ENCODE assay signal across 18 cellular contexts in the genomic region with DNA sequence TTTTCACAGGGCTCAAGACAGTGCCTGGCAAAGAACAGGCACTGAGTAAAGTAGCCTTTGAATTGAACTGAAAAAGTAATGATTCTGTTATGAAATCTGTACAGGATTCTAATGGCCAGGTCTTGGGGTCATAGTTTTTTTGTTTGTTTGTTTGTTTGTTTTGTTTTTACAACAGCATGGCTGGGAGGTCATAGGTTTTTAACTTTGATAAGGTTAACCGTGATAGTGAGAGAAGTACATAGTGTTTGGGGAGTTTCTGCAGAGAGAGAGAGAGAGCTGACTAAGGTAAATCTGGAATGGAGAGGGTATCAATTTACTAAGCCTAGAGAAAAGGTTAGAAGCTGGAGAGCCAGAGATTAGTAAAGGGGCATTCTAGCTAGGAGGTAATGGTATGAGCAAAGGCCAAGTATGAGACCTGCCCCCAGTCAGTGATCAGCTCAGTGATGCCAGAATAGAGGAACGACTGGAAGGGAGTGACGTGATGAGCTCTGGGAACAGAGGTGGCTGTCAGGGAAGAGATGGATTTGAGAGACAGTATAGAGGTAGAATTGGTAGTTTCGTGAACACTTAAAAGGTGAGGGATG. TPM values are rescaled to one million over a fixed set of nuclear protein-coding genes. Genes with fewer than 3 reads are reported as not detected.
DNase-seq lines count a peak whose midpoint lies in the region; ATAC-seq, FAIRE-seq and TF ChIP-seq lines count a peak whose summit lies in the region.
"Had no signal": no experiment of that assay in that cellular context is flagged by ENCODE, and none has a peak within 500 bp of the region (broad histone marks: within the 10 kb centered on the region; RNA-seq: fewer than 3 reads in every experiment).

No MANE protein-coding gene starts in this region.

- peaks cover 10 to 56% (median 46%) of the 10 kb centered on the region in 4 donors for H3K4me1 ChIP-seq in liver (ENCODE audit: control insufficient read depth in 4 of 4, insufficient read depth in 4 of 4, low read length in 3 of 4)
- H3K4me1 ChIP-seq in HepG2 (ENCODE audit: insufficient read depth, low read length), result peaks cover under 1% of the 10 kb centered on the region; the same call in 1 of the 2 replicates
- peaks cover 0 to 62% (median 7%) of the 10 kb centered on the region in 4 donors for H3K4me1 ChIP-seq in right lobe of liver
- no peaks in the 10 kb centered on the region for H3K4me1 ChIP-seq in thymus (ENCODE audit: control insufficient read depth, insufficient read depth, low read length)
- H3K4me1 ChIP-seq: HAP-1 had no signal

- no peaks in the 10 kb centered on the region; the same call in 1 of the 2 replicates for H4K20me1 ChIP-seq in HepG2 (ENCODE audit: insufficient read depth, low read length)

- no peaks in the 10 kb centered on the region for H3K36me3 Mint-ChIP-seq in activated T-helper 17 cell treated with anti-CD3 and anti-CD28 coated beads, Interleukin-2, amount 50 U/mL, for 72 hours (ENCODE audit: low read depth)

- H3K9me3 Mint-ChIP-seq in activated T-helper 17 cell treated with anti-CD3 and anti-CD28 coated beads, Interleukin-2, amount 50 U/mL, for 72 hours, result no peaks in the 10 kb centered on the region

- no peak for TF ChIP-seq POLR2A in HepG2 (IDR thresholded peaks at IDR 0.05; ENCODE audit: insufficient read depth in 1 of 2, low read depth in 2 of 2, low read length in 2 of 2)
- TF ChIP-seq POLR2A in right lobe of liver (IDR thresholded peaks at IDR 0.05), result no peak

- peaks cover 14 to 63% (median 49%) of the 10 kb centered on the region in 4 donors for H3K36me3 ChIP-seq in liver (ENCODE audit: control insufficient read depth in 4 of 4, insufficient read depth in 3 of 4, low read depth in 1 of 4, low read length in 3 of 4)
- peaks cover 39 to 93% of the 10 kb centered on the region in 2 experiments for H3K36me3 ChIP-seq in HepG2 (replicated peaks in 1 of 2; ENCODE audit: control insufficient read depth in 1 of 2, insufficient read depth in 2 of 2, low read length in 2 of 2)
- peaks cover 6 to 61% (median 36%) of the 10 kb centered on the region in 4 donors for H3K36me3 ChIP-seq in right lobe of liver
- peaks cover 61% of the 10 kb centered on the region for H3K36me3 ChIP-seq in thymus (ENCODE audit: control insufficient read depth, insufficient read depth)

- H3K27me3 ChIP-seq in liver (ENCODE audit: control insufficient read depth in 4 of 4, insufficient read depth in 4 of 4, low read length in 3 of 4) (no peaks in the 10 kb centered on the region), HepG2 (ENCODE audit: control insufficient read depth in 1 of 2, insufficient read depth in 2 of 2, low read length in 2 of 2) (no peaks in the 10 kb centered on the region), right lobe of liver (no peaks in the 10 kb centered on the region), thymus (ENCODE audit: control insufficient read depth, insufficient read depth) (no peaks in the 10 kb centered on the region)
- H3K27me3 ChIP-seq: esophagus squamous epithelium, left lung had no signal

- H3K27ac Mint-ChIP-seq in activated T-helper 17 cell treated with anti-CD3 and anti-CD28 coated beads, Interleukin-2, amount 50 U/mL, for 72 hours, result peak overlapping the region; percentile 90

- no peak overlapping the region for H3K4me2 ChIP-seq in HepG2 (ENCODE audit: low read depth, low read length)

- H3K4me3 Mint-ChIP-seq in activated T-helper 17 cell treated with anti-CD3 and anti-CD28 coated beads, Interleukin-2, amount 50 U/mL, for 72 hours, result peak overlapping the region; percentile 27

- in situ Hi-C loops in HepG2 (cut with HindIII; ENCODE audit: extremely low pct_ligation_motif_present, low pct_unique_long_range_greater_than_20kb), result no loop called here
- in situ Hi-C loops in ACHN (cut with HindIII; ENCODE audit: low pct_ligation_motif_present, low pct_unique_long_range_greater_than_20kb, low sequenced_read_pairs), result no loop called here

- TF ChIP-seq EP300 in HepG2 (IDR thresholded peaks at IDR 0.05; ENCODE audit: low read depth in 2 of 2, low read length in 2 of 2) (no peak), HepG2 (CRISPR knock-in tag; IDR thresholded peaks at IDR 0.05; ENCODE audit: borderline replicate concordance) (no peak)

- POLR2A ChIA-PET in HepG2 (lab: Yijun Ruan, JAX), result no interaction called here

- 48% methylated on average over 4 of the region's 4 CpGs for WGBS in liver
- WGBS in HepG2 (ENCODE audit: low lambda C conversion rate), result 95% methylated on average over 4 of the region's 4 CpGs
- 28% methylated on average over 3 of the region's 4 CpGs for WGBS in right lobe of liver (ENCODE audit: insufficient coverage, low coverage, low lambda C conversion rate, missing lambda C conversion rate)
- 97% methylated on average over 4 of the region's 4 CpGs for WGBS in thymus

- CTCF ChIA-PET in HepG2 (lab: Yijun Ruan, JAX; ENCODE audit: low intra/inter-chr PET ratio, low total read pairs), result no interaction called here

- H3K27ac ChIP-seq in liver (ENCODE audit: low read depth in 1 of 2, low read length in 2 of 2) (peak overlapping the region; percentile 22 to 60), HepG2 (ENCODE audit: extremely low read length, insufficient read depth, low read length) (no peak overlapping the region), right lobe of liver (peak overlapping the region in 2 of 3 donors; percentile 52 to 78), thymus (ENCODE audit: low read depth) (peak overlapping the region; percentile 49)
- H3K27ac ChIP-seq: esophagus squamous epithelium, left lung, parathyroid adenoma had no signal

- no peak for FAIRE-seq in HepG2 (lab: Jason Lieb, UNC)
- FAIRE-seq: G401.6 had no signal

- DNase-seq in HepG2 (ENCODE audit: low spot score) (no peak), right lobe of liver (no peak), ACHN (no peak), COLO668 (lab: John Stamatoyannopoulos, UW; ENCODE audit: unreplicated experiment) (no peak)
- DNase-seq: caudate nucleus, esophagus squamous epithelium, left lung, NCI-H1048, NCI-H2081, SHP77 treated with DMSO at 0.1 percent for 48 hours, T-helper 2 cell had no signal

- TF ChIP-seq CTCF in liver (IDR thresholded peaks at IDR 0.05; ENCODE audit: low read depth, low read length, missing input control) (no peak), HepG2 (CRISPR knock-in tag; IDR thresholded peaks at IDR 0.05) (no peak), right lobe of liver (IDR thresholded peaks at IDR 0.05) (no peak)

- H3K9me3 ChIP-seq in liver (ENCODE audit: control insufficient read depth in 4 of 4, low read length in 3 of 4), result no peaks in the 10 kb centered on the region
- H3K9me3 ChIP-seq in HepG2 (ENCODE audit: low read length), result no peaks in the 10 kb centered on the region
- no peaks in the 10 kb centered on the region for H3K9me3 ChIP-seq in right lobe of liver
- no peaks in the 10 kb centered on the region for H3K9me3 ChIP-seq in thymus (ENCODE audit: control insufficient read depth)
- H3K9me3 ChIP-seq: esophagus squamous epithelium, HAP-1, left lung had no signal

- no peaks in the 10 kb centered on the region for H3K27me3 Mint-ChIP-seq in activated T-helper 17 cell treated with anti-CD3 and anti-CD28 coated beads, Interleukin-2, amount 50 U/mL, for 72 hours

- BruUV-seq in HepG2 (replicated peaks; lab: Mats Ljungman, UMichigan), result no TSS peak

- peaks cover 36% of the 10 kb centered on the region for H3K4me1 Mint-ChIP-seq in activated T-helper 17 cell treated with anti-CD3 and anti-CD28 coated beads, Interleukin-2, amount 50 U/mL, for 72 hours

- H3K4me3 ChIP-seq in liver (ENCODE audit: low read depth in 1 of 3, low read length in 3 of 3) (no peak overlapping the region), HepG2 (replicated peaks in 1 of 3; ENCODE audit: insufficient read depth in 1 of 3, low read depth in 2 of 3, low read length in 3 of 3) (no peak overlapping the region), right lobe of liver (no peak overlapping the region), thymus (ENCODE audit: low read length) (no peak overlapping the region)
- H3K4me3 ChIP-seq: esophagus squamous epithelium, HAP-1, left lung had no signal

- ATAC-seq in HepG2 (no peak; the same call in 2 of the 3 replicates), right lobe of liver (peak; percentile 61 to 85 (median 72)), GM19395 (IDR thresholded peaks at IDR 0.05; ENCODE audit: unreplicated experiment) (no peak)
- peak; percentile 68 for ATAC-seq in activated T-helper 17 cell treated with anti-CD3 and anti-CD28 coated beads, Interleukin-2, amount 50 U/mL, for 72 hours (replicated peaks)
- ATAC-seq: left lung had no signal

- no peak overlapping the region for H2AFZ ChIP-seq in HepG2 (ENCODE audit: low read length)
- H2AFZ ChIP-seq: parathyroid adenoma had no signal

- no peak overlapping the region for H3K9ac ChIP-seq in liver (ENCODE audit: low read depth in 1 of 2, low read length in 2 of 2)
- H3K9ac ChIP-seq in HepG2 (ENCODE audit: insufficient read depth, low read depth, low read length), result no peak overlapping the region
- H3K9ac ChIP-seq: parathyroid adenoma had no signal

- peaks cover 3% of the 10 kb centered on the region for H3K79me2 ChIP-seq in HepG2 (ENCODE audit: insufficient read depth, low read length)

- intact Hi-C loops in HepG2 (cut with micrococcal nuclease; ENCODE audit: unreplicated experiment), result no loop called here
- intact Hi-C loops in right lobe of liver (cut with DNase I), result no loop called here

- TF ChIP-seq RAD21 in liver (IDR thresholded peaks at IDR 0.05) (peak in 1 of 2 donors; percentile 7), HepG2 (CRISPR knock-in tag; IDR thresholded peaks at IDR 0.05) (no peak)

RNA-seq across cellular contexts. Expression of a gene that starts 25.9 kb away (rescaled TPM):
- total RNA-seq in liver, result 100 to 1,000 TPM; 104 to 140 TPM
- 10 to 100 TPM; 63.7 to 65.4 TPM for polyA plus RNA-seq in liver
- total RNA-seq in HepG2 (2016; rRNA removed; fragmentation: Illumina TruSeq; extraction: Trizol), result 454 and 733 TPM in 2 replicates
- total RNA-seq in HepG2 (2016; cell fraction: cytosol; rRNA removed; fragmentation: Illumina TruSeq; extraction: Trizol; ENCODE audit: low read depth), result 40.2 and 45.7 TPM in 2 replicates
- total RNA-seq in HepG2 (2016; cell fraction: insoluble cytoplasmic fraction; rRNA removed; fragmentation: Illumina TruSeq; extraction: Trizol), result 445 and 739 TPM in 2 replicates
- 92.3 and 106 TPM in 2 replicates for total RNA-seq in HepG2 (2016; cell fraction: membrane; rRNA removed; fragmentation: Illumina TruSeq; extraction: Trizol)
- total RNA-seq in HepG2 (2016; cell fraction: nucleus; rRNA removed; fragmentation: Illumina TruSeq; extraction: Trizol), result 346 and 369 TPM in 2 replicates
- polyA plus RNA-seq in HepG2 (2011; rRNA removed), result 215 and 264 TPM in 2 replicates
- 129 and 152 TPM in 2 replicates for polyA plus RNA-seq in HepG2 (2011; cell fraction: cytosol; rRNA removed)
- polyA plus RNA-seq in HepG2 (2011; cell fraction: nucleus; rRNA removed), result 61.2 and 69.5 TPM in 2 replicates
- polyA plus RNA-seq in HepG2 (2012), result 143 and 176 TPM in 2 replicates
- polyA plus RNA-seq in HepG2 (2016; cell fraction: cytosol; fragmentation: Illumina TruSeq; extraction: Trizol; ENCODE audit: low read depth), result 21.5 and 24.7 TPM in 2 replicates
- 503 and 513 TPM in 2 replicates for polyA plus RNA-seq in HepG2 (2016; cell fraction: insoluble cytoplasmic fraction; fragmentation: Illumina TruSeq; extraction: Trizol; ENCODE audit: low read depth)
- polyA plus RNA-seq in HepG2 (2016; cell fraction: membrane; fragmentation: Illumina TruSeq; extraction: Trizol; ENCODE audit: low read depth), result 41.2 and 52.0 TPM in 2 replicates
- 228 and 232 TPM in 2 replicates for polyA plus RNA-seq in HepG2 (2016; cell fraction: nucleus; fragmentation: Illumina TruSeq; extraction: Trizol; ENCODE audit: insufficient read depth, low read depth)
- polyA minus RNA-seq in HepG2 (2011; rRNA and poly(A)+ RNA removed; ENCODE audit: low replicate concordance), result 569 and 652 TPM in 2 replicates
- polyA minus RNA-seq in HepG2 (2011; cell fraction: cytosol; rRNA and poly(A)+ RNA removed), result 159 and 172 TPM in 2 replicates
- polyA minus RNA-seq in HepG2 (2011; cell fraction: nucleus; rRNA and poly(A)+ RNA removed), result 290 and 331 TPM in 2 replicates
- total RNA-seq in activated T-helper 17 cell treated with anti-CD3 and anti-CD28 coated beads, Interleukin-2, amount 50 U/mL, for 72 hours, result 100 to 1,000 TPM; 391 to 617 TPM
- 100 to 1,000 TPM in 4 of 6 experiments, 10 to 100 TPM in 2; 92.0 to 131 (median 106) TPM for total RNA-seq in right lobe of liver
- 113 TPM for polyA plus RNA-seq in thymus

RNA-seq across cellular contexts. Expression of a gene that starts 53.3 kb away (rescaled TPM):
- total RNA-seq in liver (1 to 10 TPM in 1 of 2 donors, under 1 TPM in 1; 0.75 to 1.9 TPM), HepG2 (2016; rRNA removed; fragmentation: Illumina TruSeq; extraction: Trizol) (4.3 and 4.5 TPM in 2 replicates), right lobe of liver (1 to 10 TPM in 3 of 6 experiments, under 1 TPM in 3; 0.29 to 2.7 (median 1.0) TPM)
- polyA plus RNA-seq in liver (under 1 TPM; 0.42 to 0.85 TPM), HepG2 (2011; rRNA removed) (1.5 and 2.1 TPM in 2 replicates), thymus (1.0 TPM)
- total RNA-seq in HepG2 (2016; cell fraction: cytosol; rRNA removed; fragmentation: Illumina TruSeq; extraction: Trizol; ENCODE audit: low read depth), result 1.1 and 1.2 TPM in 2 replicates
- 4.0 and 5.3 TPM in 2 replicates for total RNA-seq in HepG2 (2016; cell fraction: insoluble cytoplasmic fraction; rRNA removed; fragmentation: Illumina TruSeq; extraction: Trizol)
- 3.7 and 4.4 TPM in 2 replicates for total RNA-seq in HepG2 (2016; cell fraction: membrane; rRNA removed; fragmentation: Illumina TruSeq; extraction: Trizol)
- total RNA-seq in HepG2 (2016; cell fraction: nucleus; rRNA removed; fragmentation: Illumina TruSeq; extraction: Trizol), result 3.6 TPM in 2 replicates
- polyA plus RNA-seq in HepG2 (2011; cell fraction: cytosol; rRNA removed), result 1.5 and 2.6 TPM in 2 replicates
- 0.71 and 0.80 TPM in 2 replicates for polyA plus RNA-seq in HepG2 (2011; cell fraction: nucleus; rRNA removed)
- polyA plus RNA-seq in HepG2 (2012), result 5.4 and 6.9 TPM in 2 replicates
- polyA plus RNA-seq in HepG2 (2016; cell fraction: cytosol; fragmentation: Illumina TruSeq; extraction: Trizol; ENCODE audit: low read depth), result 0.60 and 0.85 TPM in 2 replicates
- 2.9 and 4.2 TPM in 2 replicates for polyA plus RNA-seq in HepG2 (2016; cell fraction: insoluble cytoplasmic fraction; fragmentation: Illumina TruSeq; extraction: Trizol; ENCODE audit: low read depth)
- polyA plus RNA-seq in HepG2 (2016; cell fraction: membrane; fragmentation: Illumina TruSeq; extraction: Trizol; ENCODE audit: low read depth), result 1.7 and 1.8 TPM in 2 replicates
- 5.0 and 6.2 TPM in 2 replicates for polyA plus RNA-seq in HepG2 (2016; cell fraction: nucleus; fragmentation: Illumina TruSeq; extraction: Trizol; ENCODE audit: insufficient read depth, low read depth)
- 6.2 TPM in 1 of 2 replicates, not detected in the other for polyA minus RNA-seq in HepG2 (2011; rRNA and poly(A)+ RNA removed; ENCODE audit: low replicate concordance)
- polyA minus RNA-seq in HepG2 (2011; cell fraction: cytosol; rRNA and poly(A)+ RNA removed), result 2.0 and 2.7 TPM in 2 replicates
- polyA minus RNA-seq in HepG2 (2011; cell fraction: nucleus; rRNA and poly(A)+ RNA removed), result 1.4 and 2.6 TPM in 2 replicates
- total RNA-seq in activated T-helper 17 cell treated with anti-CD3 and anti-CD28 coated beads, Interleukin-2, amount 50 U/mL, for 72 hours, result 1 to 10 TPM; 1.4 to 1.5 TPM

RNA-seq across cellular contexts. Expression of a gene that starts 53.4 kb away (rescaled TPM):
- total RNA-seq in liver (100 to 1,000 TPM in 1 of 2 donors, 10 to 100 TPM in 1; 67.5 to 152 TPM), HepG2 (2016; rRNA removed; fragmentation: Illumina TruSeq; extraction: Trizol) (151 and 181 TPM in 2 replicates), right lobe of liver (100 to 1,000 TPM in 3 of 6 experiments, 10 to 100 TPM in 3; 43.4 to 115 (median 80.3) TPM)
- polyA plus RNA-seq in liver (10 to 100 TPM; 31.8 to 63.5 TPM), HepG2 (2011; rRNA removed) (153 and 175 TPM in 2 replicates), thymus (5.7 TPM)
- 20.8 and 20.9 TPM in 2 replicates for total RNA-seq in HepG2 (2016; cell fraction: cytosol; rRNA removed; fragmentation: Illumina TruSeq; extraction: Trizol; ENCODE audit: low read depth)
- total RNA-seq in HepG2 (2016; cell fraction: insoluble cytoplasmic fraction; rRNA removed; fragmentation: Illumina TruSeq; extraction: Trizol), result 143 and 194 TPM in 2 replicates
- 32.3 and 33.6 TPM in 2 replicates for total RNA-seq in HepG2 (2016; cell fraction: membrane; rRNA removed; fragmentation: Illumina TruSeq; extraction: Trizol)
- 129 and 136 TPM in 2 replicates for total RNA-seq in HepG2 (2016; cell fraction: nucleus; rRNA removed; fragmentation: Illumina TruSeq; extraction: Trizol)
- 103 and 140 TPM in 2 replicates for polyA plus RNA-seq in HepG2 (2011; cell fraction: cytosol; rRNA removed)
- 97.8 and 111 TPM in 2 replicates for polyA plus RNA-seq in HepG2 (2011; cell fraction: nucleus; rRNA removed)
- 154 and 170 TPM in 2 replicates for polyA plus RNA-seq in HepG2 (2012)
- polyA plus RNA-seq in HepG2 (2016; cell fraction: cytosol; fragmentation: Illumina TruSeq; extraction: Trizol; ENCODE audit: low read depth), result 10.8 and 11.0 TPM in 2 replicates
- polyA plus RNA-seq in HepG2 (2016; cell fraction: insoluble cytoplasmic fraction; fragmentation: Illumina TruSeq; extraction: Trizol; ENCODE audit: low read depth), result 162 and 177 TPM in 2 replicates
- 19.7 and 20.5 TPM in 2 replicates for polyA plus RNA-seq in HepG2 (2016; cell fraction: membrane; fragmentation: Illumina TruSeq; extraction: Trizol; ENCODE audit: low read depth)
- 75.4 and 82.9 TPM in 2 replicates for polyA plus RNA-seq in HepG2 (2016; cell fraction: nucleus; fragmentation: Illumina TruSeq; extraction: Trizol; ENCODE audit: insufficient read depth, low read depth)
- polyA minus RNA-seq in HepG2 (2011; rRNA and poly(A)+ RNA removed; ENCODE audit: low replicate concordance), result 5.0 and 112 TPM in 2 replicates
- polyA minus RNA-seq in HepG2 (2011; cell fraction: cytosol; rRNA and poly(A)+ RNA removed), result 52.5 and 73.0 TPM in 2 replicates
- 221 and 291 TPM in 2 replicates for polyA minus RNA-seq in HepG2 (2011; cell fraction: nucleus; rRNA and poly(A)+ RNA removed)
- 10 to 100 TPM; 27.7 to 27.8 TPM for total RNA-seq in activated T-helper 17 cell treated with anti-CD3 and anti-CD28 coated beads, Interleukin-2, amount 50 U/mL, for 72 hours

Comparison
In these comparisons a context has a peak if more than half of its experiments do, and no peak if none do; other contexts are left out.
1. ATAC-seq: peak in activated T-helper 17 cell treated with anti-CD3 and anti-CD28 coated beads, Interleukin-2, amount 50 U/mL, for 72 hours (single experiment) and right lobe of liver (4 of 4); none in HepG2 (single experiment) and GM19395 (single experiment).